ENCODE assay signal across 13 cellular contexts in genomic region chr10:115105411-115105810, GRCh38. TPM values are rescaled to one million over a fixed set of nuclear protein-coding genes. Genes with fewer than 3 reads are reported as not detected.
A peak's percentile ranks its signal among the peaks of the same experiment; 100 is the strongest.
DNase-seq lines count a peak whose midpoint lies in the region; ATAC-seq, FAIRE-seq and TF ChIP-seq lines count a peak whose summit lies in the region.
"Not testable (repeated sequence)": the region's sequence is repeated elsewhere in the genome, so short reads cannot be mapped to it uniquely, and the experiment has no call there.
"Had no signal": no experiment of that assay in that cellular context is flagged by ENCODE, and none has a peak within 500 bp of the region (broad histone marks: within the 10 kb centered on the region; RNA-seq: fewer than 3 reads in every experiment).

No MANE protein-coding gene starts in this region.

- CTCF ChIA-PET in A549 (lab: Yijun Ruan, JAX), result interaction anchor here (1.8 kb wide), 1 partner anchor 229 kb away, joined by 8 read pairs; no protein-coding TSS in a partner anchor
- CTCF ChIA-PET in HEK293 (lab: Yijun Ruan, JAX), result not testable (repeated sequence)

- TF ChIP-seq CTCF in A549 (IDR thresholded peaks at IDR 0.05); GM23338 (conservative IDR thresholded peaks at IDR 0.05; ENCODE audit: low read depth in 2 of 2); HEK293 (tag by site-specific recombination; IDR thresholded peaks at IDR 0.05); endothelial cell (IDR thresholded peaks at IDR 0.05; ENCODE audit: unreplicated experiment); upper lobe of right lung (IDR thresholded peaks at IDR 0.05): not testable (repeated sequence)

- peaks cover 16% of the 10 kb centered on the region; the same call in 2 of the 3 replicates for H3K9me3 ChIP-seq in A549
- not testable (repeated sequence) for H3K9me3 ChIP-seq in HEK293 (ENCODE audit: control insufficient read depth, insufficient read depth, low read depth, low read length); upper lobe of right lung
- H3K9me3 ChIP-seq in mesenchymal stem cell (ENCODE audit: control insufficient read depth, low read length), result peaks cover 18% of the 10 kb centered on the region

- peak overlapping the region; percentile 27 for H4K91ac ChIP-seq in mesenchymal stem cell (ENCODE audit: low read length)

- not testable (repeated sequence) for H2BK5ac ChIP-seq in mesenchymal stem cell (ENCODE audit: low read depth, low read length, poor library complexity, severe bottlenecking)

- H3K23ac ChIP-seq in mesenchymal stem cell (ENCODE audit: low read length in 2 of 2), result not testable (repeated sequence)

- H3K4me2 ChIP-seq in A549; GM23338; mesenchymal stem cell (ENCODE audit: low read length, poor library complexity, severe bottlenecking): not testable (repeated sequence)

- not testable (repeated sequence) for H3K4me1 Mint-ChIP-seq in GM23338; endothelial cell (ENCODE audit: unreplicated experiment)

- H3K36me3 Mint-ChIP-seq in GM23338 (ENCODE audit: low read depth) (peaks cover 55% of the 10 kb centered on the region), endothelial cell (ENCODE audit: low read depth, unreplicated experiment) (peaks cover 24% of the 10 kb centered on the region)

- not testable (repeated sequence) for H3K4me3 Mint-ChIP-seq in GM23338
- H3K4me3 Mint-ChIP-seq in endothelial cell (ENCODE audit: unreplicated experiment), result peak overlapping the region; percentile 21

- not testable (repeated sequence) for H2BK15ac ChIP-seq in mesenchymal stem cell (ENCODE audit: low read depth, poor library complexity, severe bottlenecking)

- not testable (repeated sequence) for ATAC-seq in A549, GM23338, upper lobe of right lung

- H2AFZ ChIP-seq in GM23338; mesenchymal stem cell (ENCODE audit: low read depth, low read length): not testable (repeated sequence)

- not testable (repeated sequence) for H3K4me3 ChIP-seq in A549; HEK293 (ENCODE audit: low read depth, low read length); mesenchymal stem cell (ENCODE audit: insufficient read depth in 1 of 2, low read depth in 1 of 2, low read length in 2 of 2); upper lobe of right lung
- 0 out of 2 replicates have a peak overlapping the region, but pooled peaks have one; percentile 22 for H3K4me3 ChIP-seq in GM23338

- not testable (repeated sequence) for H3K27me3 ChIP-seq in GM23338 (ENCODE audit: insufficient read depth); mesenchymal stem cell (ENCODE audit: control insufficient read depth in 1 of 2, insufficient read depth in 1 of 2, low read length in 2 of 2); upper lobe of right lung

- H3K9me2 ChIP-seq in GM23338 (ENCODE audit: insufficient read depth), result not testable (repeated sequence)

- not testable (repeated sequence) for H3K4ac ChIP-seq in mesenchymal stem cell (ENCODE audit: low read depth in 1 of 2, low read length in 2 of 2)

- TF ChIP-seq EP300 in A549 (IDR thresholded peaks at IDR 0.05), result not testable (repeated sequence)

- not testable (repeated sequence) for H3K27me3 Mint-ChIP-seq in GM23338 (ENCODE audit: insufficient read depth, low read depth, poor library complexity); endothelial cell (ENCODE audit: unreplicated experiment)

- not testable (repeated sequence) for H3K27ac ChIP-seq in A549; GM23338 (ENCODE audit: low read depth); HEK293 (ENCODE audit: extremely low read depth, low read depth, low read length); mesenchymal stem cell (ENCODE audit: low read length, poor library complexity, severe bottlenecking); upper lobe of right lung

- H3F3A ChIP-seq in GM23338 (replicated peaks; ENCODE audit: low read depth), result not testable (repeated sequence)

- H3K14ac ChIP-seq in mesenchymal stem cell (ENCODE audit: low read length in 2 of 2), result not testable (repeated sequence)

- H3K9me3 Mint-ChIP-seq in GM23338 (peaks cover 56% of the 10 kb centered on the region), endothelial cell (ENCODE audit: unreplicated experiment) (peaks cover 15% of the 10 kb centered on the region)

- 4% methylated on average over 5 of the region's 5 CpGs for WGBS in A549 (ENCODE audit: missing lambda C conversion rate)
- 83% methylated on average over 5 of the region's 5 CpGs for WGBS in mesenchymal stem cell

- H3K9ac ChIP-seq in mesenchymal stem cell (ENCODE audit: low read length), result not testable (repeated sequence)

- not testable (repeated sequence) for TF ChIP-seq POLR2A in A549 (IDR thresholded peaks at IDR 0.05; ENCODE audit: low read length)

- not testable (repeated sequence) for H4K20me1 ChIP-seq in GM23338 (replicated peaks; ENCODE audit: insufficient read depth)

- peaks cover 57% of the 10 kb centered on the region for H3K79me2 ChIP-seq in GM23338 (replicated peaks; ENCODE audit: insufficient read depth)

- not testable (repeated sequence) for H2BK120ac ChIP-seq in mesenchymal stem cell (ENCODE audit: low read depth, low read length)

- TF ChIP-seq RAD21 in A549 (conservative IDR thresholded peaks at IDR 0.05 in 1 of 2, IDR thresholded peaks at IDR 0.05 in 1 of 2), result not testable (repeated sequence)

- peaks cover 31% of the 10 kb centered on the region for H3K79me1 ChIP-seq in mesenchymal stem cell (replicated peaks; ENCODE audit: low read length, poor library complexity, severe bottlenecking)

- not testable (repeated sequence) for H2AK5ac ChIP-seq in mesenchymal stem cell (ENCODE audit: low read length, severe bottlenecking)

- intact Hi-C loops in upper lobe of right lung (cut with DNase I), result not testable (repeated sequence)

- not testable (repeated sequence) for DNase-seq in A549 (ENCODE audit: low read depth in 1 of 2, low spot score in 1 of 2); GM23338 (ENCODE audit: low spot score); endothelial cell (ENCODE audit: low spot score); mesenchymal stem cell
- peak; percentile 19 for DNase-seq in upper lobe of right lung

- H3K27ac Mint-ChIP-seq in GM23338; endothelial cell (ENCODE audit: unreplicated experiment): not testable (repeated sequence)

- H3K36me3 ChIP-seq in GM23338 (ENCODE audit: insufficient read depth) (peaks cover 17% of the 10 kb centered on the region), mesenchymal stem cell (ENCODE audit: control insufficient read depth in 1 of 2, insufficient read depth in 2 of 2, low read depth in 1 of 2, low read length in 2 of 2) (peaks cover 0 to 12% of the 10 kb centered on the region in 2 experiments)
- H3K36me3 ChIP-seq in HEK293 (ENCODE audit: control insufficient read depth in 2 of 2, insufficient read depth in 1 of 2, low read length in 2 of 2); upper lobe of right lung: not testable (repeated sequence)

- H3K18ac ChIP-seq in mesenchymal stem cell (ENCODE audit: low read depth in 1 of 2, low read length in 2 of 2), result not testable (repeated sequence)

- POLR2A ChIA-PET in A549 (lab: Yijun Ruan, JAX); HEK293 (lab: Yijun Ruan, JAX): not testable (repeated sequence)

- H4K8ac ChIP-seq in mesenchymal stem cell (ENCODE audit: low read length), result not testable (repeated sequence)

- not testable (repeated sequence) for H3K4me1 ChIP-seq in A549; GM23338 (ENCODE audit: insufficient read depth); HEK293 (ENCODE audit: control insufficient read depth, insufficient read depth, low read length); mesenchymal stem cell (ENCODE audit: control insufficient read depth, insufficient read depth, low read depth, low read length); upper lobe of right lung

- not testable (repeated sequence) for H2BK12ac ChIP-seq in mesenchymal stem cell (ENCODE audit: low read length in 2 of 2)

- not testable (repeated sequence) for FAIRE-seq in A549 (lab: Jason Lieb, UNC)

TF ChIP-seq in A549, 52 proteins besides CTCF, POLR2A, EP300 and RAD21:
- TF ChIP-seq ZFP36 (IDR thresholded peaks at IDR 0.05; ENCODE audit: borderline replicate concordance, partially characterized antibody), result peak; percentile 89

TF ChIP-seq in HEK293, 187 proteins besides CTCF, POLR2A, EP300 and RAD21:
- TF ChIP-seq ZNF585B (tag by site-specific recombination; IDR thresholded peaks at IDR 0.05) (peak; percentile 99), SETDB1 (IDR thresholded peaks at IDR 0.05; ENCODE audit: insufficient read length, low read length) (peak; percentile 80), TRIM28 (IDR thresholded peaks at IDR 0.05; ENCODE audit: borderline replicate concordance, low read length) (peak; percentile 77; the same call in 1 of the 2 replicates)

RNA-seq across cellular contexts. Expression of gene ATRNL1, which starts 12.2 kb away (rescaled TPM):
- polyA plus RNA-seq in A549 (2011; rRNA removed) (0.08 and 0.13 TPM in 2 replicates), A549 (2017; fragmentation: RNase III; extraction: RNeasy Plus Mini Kit Qiagen cat#74134 plus additional on column Dnase treatment) (0.21 to 0.34 TPM (median 0.28 TPM) in 3 replicates), GM23338 (2016; fragmentation: Nextera tagmentation; extraction: Ambion mirVana) (3.6 and 4.8 TPM in 2 replicates)
- polyA plus RNA-seq in A549 (2012; cell fraction: cytosol; rRNA removed), result 0.03 and 0.04 TPM in 2 replicates
- 0.02 and 0.12 TPM in 2 replicates for polyA plus RNA-seq in A549 (2012; cell fraction: nucleus; rRNA removed)
- 0.24 and 0.58 TPM in 2 replicates for polyA minus RNA-seq in A549 (2011; rRNA and poly(A)+ RNA removed)
- 24.0 and 29.7 TPM in 2 replicates for total RNA-seq in GM23338 (2014; rRNA removed; shearing (Covaris generic))
- total RNA-seq in endothelial cell (ENCODE audit: unreplicated experiment) (32.5 TPM), upper lobe of right lung (0.93 TPM)
- 10.4 TPM for polyA plus RNA-seq in mesenchymal stem cell (2013, experiment 1 of 2)
- 10.2 TPM for polyA plus RNA-seq in mesenchymal stem cell (2013, experiment 2 of 2)
- total RNA-seq: Caco-2; CD4-positive, alpha-beta T cell; CD4-positive, CD25-positive, alpha-beta regulatory T cell; CD8-positive, alpha-beta memory T cell; CD8-positive, alpha-beta T cell had no signal
- polyA plus RNA-seq: BJ; CD14-positive monocyte; CD4-positive, CD25-positive, alpha-beta regulatory T cell; CD8-positive, alpha-beta memory T cell had no signal

Comparison
In these comparisons a context has a peak if more than half of its experiments do, and no peak if none do; other contexts are left out.
1. RNA of gene ATRNL1, which starts 12.2 kb away (total RNA-seq): 32.5 TPM in endothelial cell (single experiment) and 24.0 to 29.7 TPM in GM23338; 0.93 TPM in upper lobe of right lung (single experiment); every median in the first group is over 10 times any median in the second.